In the genomic region with DNA sequence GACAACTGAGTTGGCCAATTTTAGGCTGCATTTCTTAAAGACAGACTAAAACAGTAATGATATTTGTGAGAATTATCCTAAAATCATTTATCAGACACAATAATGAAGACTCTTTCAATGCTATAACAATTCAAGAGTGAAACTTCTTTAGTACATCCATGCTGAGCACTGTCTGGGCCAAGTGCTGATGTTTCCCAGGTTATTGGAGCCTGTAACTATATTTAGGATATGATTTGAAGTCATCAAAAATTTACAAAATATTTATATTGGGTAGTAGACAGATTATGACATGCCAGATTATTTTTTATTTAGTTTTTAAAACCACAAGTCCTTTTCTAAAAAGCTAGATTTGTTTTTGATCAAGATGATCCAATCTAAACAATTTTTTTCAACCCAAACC, we compare ENCODE assay signal across 27 cellular contexts. TPM values are rescaled to one million over a fixed set of nuclear protein-coding genes. Genes with fewer than 3 reads are reported as not detected.
"Had no signal": no experiment of that assay in that cellular context is flagged by ENCODE, and none has a peak within 500 bp of the region (broad histone marks: within the 10 kb centered on the region; RNA-seq: fewer than 3 reads in every experiment).

No MANE protein-coding gene starts in this region.

- ATAC-seq: K562, Panc1, PC-3 had no signal

- H3K27ac ChIP-seq: HL-60, KMS-11, RWPE1 had no signal

- DNase-seq: Kasumi-1, MM.1S, NCI-H1092 treated with DMSO at 0.1 percent for 48 hours, NCI-H1436, NCI-H187, NCI-H2029, NCI-H2081 treated with DMSO at 0.1 percent for 48 hours, NCI-H2171, NCI-H226, NCI-H446, NCI-H510A, NCI-H524 treated with DMSO at 0.1 percent for 48 hours, NCI-H69, NCI-H774, PC-3, SHP77, SK-N-SH had no signal

- H3K4me3 ChIP-seq: K562 had no signal

- H3K9me3 ChIP-seq: SK-N-SH had no signal

- FAIRE-seq: HTR-8/SVneo, K562 had no signal

RNA-seq across cellular contexts. Expression of a gene that starts 45.1 kb away (rescaled TPM):
- total RNA-seq: K562, M059J, OCI-LY7, PC-3, SK-MEL-5 had no signal
- polyA plus RNA-seq: IgD-negative memory B cell, K562, SK-N-SH had no signal
